In the genomic region with DNA sequence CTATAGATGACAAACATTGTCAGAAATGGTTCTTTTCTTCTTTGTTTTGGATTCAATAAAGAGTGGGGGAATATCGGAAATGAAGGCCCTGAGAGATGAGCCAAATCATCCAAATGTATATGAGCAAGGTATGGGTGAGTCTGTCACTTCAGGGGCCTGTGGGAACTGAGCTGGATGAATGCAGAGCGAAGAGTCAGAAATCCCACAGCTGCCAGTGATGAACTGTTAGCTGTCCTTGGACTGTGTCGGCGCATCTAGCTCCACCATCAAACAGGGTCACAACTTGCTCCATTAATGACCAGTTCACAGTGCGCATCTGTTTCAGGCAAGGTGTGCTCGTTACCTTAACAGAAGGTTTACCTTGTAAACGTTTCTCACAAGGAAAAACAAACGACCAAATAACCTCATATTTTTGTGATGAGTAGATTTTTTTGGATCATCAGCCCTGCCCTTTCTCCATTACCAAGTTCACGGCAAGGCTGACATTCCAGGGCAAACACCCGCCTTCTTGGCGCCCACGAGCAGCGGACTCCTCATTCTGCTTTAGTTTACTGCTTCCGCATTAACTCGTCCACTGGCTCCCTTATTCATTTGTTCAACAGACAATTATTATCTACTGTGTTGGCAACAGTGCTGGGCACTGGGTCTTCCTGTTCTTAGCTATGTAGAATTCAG, we compare ENCODE assay signal across 20 cellular contexts. TPM values are rescaled to one million over a fixed set of nuclear protein-coding genes. Genes with fewer than 3 reads are reported as not detected.
A peak's percentile ranks its signal among the peaks of the same experiment; 100 is the strongest.
DNase-seq lines count a peak whose midpoint lies in the region; ATAC-seq, FAIRE-seq and TF ChIP-seq lines count a peak whose summit lies in the region.
"Had no signal": no experiment of that assay in that cellular context is flagged by ENCODE, and none has a peak within 500 bp of the region (broad histone marks: within the 10 kb centered on the region; RNA-seq: fewer than 3 reads in every experiment).

No MANE protein-coding gene starts in this region.

- no peaks in the 10 kb centered on the region for H3K9me3 ChIP-seq in SK-N-SH
- no peaks in the 10 kb centered on the region for H3K9me3 ChIP-seq in astrocyte (ENCODE audit: insufficient read depth, low read depth, low read length)
- H3K9me3 ChIP-seq in muscle layer of duodenum (ENCODE audit: control insufficient read depth in 1 of 2, low read length in 2 of 2), result no peaks in the 10 kb centered on the region
- no peaks in the 10 kb centered on the region for H3K9me3 ChIP-seq in thoracic aorta

- TF ChIP-seq CTCF in SK-N-SH (IDR thresholded peaks at IDR 0.05) (no peak), astrocyte (IDR thresholded peaks at IDR 0.05; ENCODE audit: insufficient read depth, low read depth, low read length) (no peak), thoracic aorta (IDR thresholded peaks at IDR 0.05) (no peak)

- H3K9ac ChIP-seq in SK-N-SH (peak overlapping the region; percentile 64; the same call in 1 of the 2 replicates), astrocyte (ENCODE audit: low read length) (peak overlapping the region; percentile 84)

- no peak for TF ChIP-seq EP300 in SK-N-SH (IDR thresholded peaks at IDR 0.05; ENCODE audit: borderline replicate concordance in 1 of 2, low read depth in 1 of 2, low read length in 1 of 2)

- H3K27me3 ChIP-seq in SK-N-SH (ENCODE audit: insufficient read depth) (no peaks in the 10 kb centered on the region), astrocyte (ENCODE audit: insufficient read depth, low read length) (no peaks in the 10 kb centered on the region), muscle layer of duodenum (ENCODE audit: low read depth, low read length) (no peaks in the 10 kb centered on the region), thoracic aorta (replicated peaks; ENCODE audit: insufficient read depth) (no peaks in the 10 kb centered on the region)

- H3K36me3 ChIP-seq in SK-N-SH (replicated peaks in 1 of 2; ENCODE audit: control insufficient read depth in 1 of 2, insufficient read depth in 2 of 2, low read length in 1 of 2) (no peaks in the 10 kb centered on the region), astrocyte (ENCODE audit: insufficient read depth, low read length) (no peaks in the 10 kb centered on the region), muscle layer of duodenum (ENCODE audit: control insufficient read depth in 1 of 2, insufficient read depth in 2 of 2, low read length in 2 of 2) (peaks cover 0 to 4% of the 10 kb centered on the region in 2 donors), thoracic aorta (no peaks in the 10 kb centered on the region)

- H3K79me2 ChIP-seq in SK-N-SH (ENCODE audit: insufficient read depth) (no peaks in the 10 kb centered on the region), astrocyte (ENCODE audit: insufficient read depth, low read length) (no peaks in the 10 kb centered on the region)

- peaks cover 3 to 27% of the 10 kb centered on the region in 2 experiments for H3K4me1 ChIP-seq in SK-N-SH (ENCODE audit: control insufficient read depth in 1 of 2, insufficient read depth in 2 of 2, low read depth in 1 of 2, low read length in 1 of 2)
- H3K4me1 ChIP-seq in astrocyte (ENCODE audit: insufficient read depth, low read length), result peaks cover 33% of the 10 kb centered on the region
- H3K4me1 ChIP-seq in muscle layer of duodenum (ENCODE audit: control insufficient read depth in 1 of 2, insufficient read depth in 2 of 2, low read length in 2 of 2), result peaks cover 0 to 18% of the 10 kb centered on the region in 2 donors
- H3K4me1 ChIP-seq in thoracic aorta (ENCODE audit: control insufficient read depth in 1 of 2, low read depth in 2 of 2), result peaks cover 6 to 20% of the 10 kb centered on the region in 2 donors

- no peaks in the 10 kb centered on the region for H3K27me3 Mint-ChIP-seq in astrocyte (ENCODE audit: low read depth, unreplicated experiment)
- H3K27me3 Mint-ChIP-seq in natural killer cell treated with Interleukin-12 subunit alpha and Interleukin-12 subunit beta and Interleukin-15 and Interleukin-18, amount 100 ng/mL, for 72 hours, result peaks cover 0 to 6% of the 10 kb centered on the region in 2 donors

- H3K4me1 Mint-ChIP-seq in astrocyte (ENCODE audit: low read depth, unreplicated experiment), result peaks cover 30% of the 10 kb centered on the region
- H3K4me1 Mint-ChIP-seq in natural killer cell treated with Interleukin-12 subunit alpha and Interleukin-12 subunit beta and Interleukin-15 and Interleukin-18, amount 100 ng/mL, for 72 hours (ENCODE audit: low read depth in 2 of 2), result peaks cover 13 to 22% of the 10 kb centered on the region in 2 donors

- peak overlapping the region in 1 of 2 experiments; percentile 87; a peak in 2 of 4 replicates for H3K27ac ChIP-seq in SK-N-SH (ENCODE audit: low read depth in 2 of 2, low read length in 1 of 2)
- peak overlapping the region; percentile 94 for H3K27ac ChIP-seq in astrocyte (ENCODE audit: low read depth, low read length)
- peak overlapping the region; percentile 53 for H3K27ac ChIP-seq in muscle layer of duodenum (ENCODE audit: low read length)
- H3K27ac ChIP-seq in thoracic aorta, result peak overlapping the region; percentile 78 to 82
- H3K27ac ChIP-seq: 22Rv1, epithelial cell of prostate had no signal

- POLR2A ChIA-PET in SK-N-SH (lab: Yijun Ruan, JAX), result no interaction called here

- H4K20me1 ChIP-seq in SK-N-SH (ENCODE audit: insufficient read depth), result no peaks in the 10 kb centered on the region
- no peaks in the 10 kb centered on the region for H4K20me1 ChIP-seq in astrocyte (ENCODE audit: insufficient read depth, low read length)

- no peak for DNase-seq in SK-N-SH
- DNase-seq in astrocyte (ENCODE audit: low read depth), result peak; percentile 55
- no peak for DNase-seq in thoracic aorta (ENCODE audit: low spot score)
- DNase-seq in natural killer cell treated with Interleukin-12 subunit alpha and Interleukin-12 subunit beta and Interleukin-15 and Interleukin-18, amount 100 ng/mL, for 72 hours (ENCODE audit: low spot score), result no peak
- no peak for DNase-seq in stimulated activated CD4-positive, alpha-beta T cell treated with anti-CD3 and anti-CD28 coated beads, Interleukin-2, amount 100 ng/mL, for 24 hours
- DNase-seq: activated CD4-positive, alpha-beta T cell treated with anti-CD3 and anti-CD28 coated beads, Interleukin-2, amount 50 U/mL, for 4 hours; activated T-cell treated with anti-CD3 and anti-CD28 coated beads, Interleukin-2, amount 50 U/mL, for 72 hours; cortex of kidney; DMS53; naive B cell; NCI-H1436; NCI-H446; stimulated activated CD4-positive, alpha-beta T cell treated with anti-CD3 and anti-CD28 coated beads, Interleukin-4, amount 100 ng/mL, for 4 hours had no signal

- H3K9me2 ChIP-seq in SK-N-SH, result no peaks in the 10 kb centered on the region

- H3K4me3 ChIP-seq in SK-N-SH (ENCODE audit: low read depth in 2 of 2, low read length in 1 of 2) (no peak overlapping the region), astrocyte (ENCODE audit: insufficient read depth, low read depth, low read length) (no peak overlapping the region), muscle layer of duodenum (ENCODE audit: low read depth in 1 of 2, low read length in 2 of 2) (no peak overlapping the region), thoracic aorta (no peak overlapping the region)

- no peak for TF ChIP-seq RAD21 in SK-N-SH (IDR thresholded peaks at IDR 0.05; ENCODE audit: low read length)

- H3K36me3 Mint-ChIP-seq in astrocyte (ENCODE audit: low read depth, unreplicated experiment), result no peaks in the 10 kb centered on the region
- no peaks in the 10 kb centered on the region for H3K36me3 Mint-ChIP-seq in natural killer cell treated with Interleukin-12 subunit alpha and Interleukin-12 subunit beta and Interleukin-15 and Interleukin-18, amount 100 ng/mL, for 72 hours
- H3K36me3 Mint-ChIP-seq: CD14-positive monocyte, naive B cell had no signal

- H2AFZ ChIP-seq in SK-N-SH (ENCODE audit: low read depth), result peak overlapping the region; percentile 7; the same call in 1 of the 2 replicates
- no peak overlapping the region for H2AFZ ChIP-seq in astrocyte (ENCODE audit: low read depth, low read length)

- FAIRE-seq in astrocyte (lab: Jason Lieb, UNC), result no peak

- peaks cover 31% of the 10 kb centered on the region for H3F3A ChIP-seq in SK-N-SH (replicated peaks; ENCODE audit: insufficient read depth)

- WGBS in SK-N-SH (ENCODE audit: low lambda C conversion rate), result 89% methylated on average over 15 of the region's 15 CpGs

- no peak for ATAC-seq in SK-N-SH treated with all-trans-retinoic acid at 6 μM for 48 hours
- ATAC-seq in thoracic aorta (ENCODE audit: insufficient number of reproducible peaks, low FRiP score, low read depth), result no peak
- no peak for ATAC-seq in natural killer cell treated with Interleukin-12 subunit alpha and Interleukin-12 subunit beta and Interleukin-15 and Interleukin-18, amount 100 ng/mL, for 72 hours
- ATAC-seq in HG03565 (IDR thresholded peaks at IDR 0.05; ENCODE audit: unreplicated experiment), result no peak
- ATAC-seq: activated T-cell treated with anti-CD3 and anti-CD28 coated beads, Interleukin-2, amount 50 U/mL, for 72 hours had no signal

- no peaks in the 10 kb centered on the region for H3K9me3 Mint-ChIP-seq in astrocyte (ENCODE audit: unreplicated experiment)
- H3K9me3 Mint-ChIP-seq in natural killer cell treated with Interleukin-12 subunit alpha and Interleukin-12 subunit beta and Interleukin-15 and Interleukin-18, amount 100 ng/mL, for 72 hours, result no peaks in the 10 kb centered on the region
- H3K9me3 Mint-ChIP-seq: CD14-positive monocyte, naive B cell had no signal

- no peak overlapping the region for H3K4me3 Mint-ChIP-seq in astrocyte (ENCODE audit: unreplicated experiment)
- H3K4me3 Mint-ChIP-seq in natural killer cell treated with Interleukin-12 subunit alpha and Interleukin-12 subunit beta and Interleukin-15 and Interleukin-18, amount 100 ng/mL, for 72 hours, result no peak overlapping the region
- H3K4me3 Mint-ChIP-seq: activated T-cell treated with anti-CD3 and anti-CD28 coated beads, Interleukin-2, amount 50 U/mL, for 72 hours; CD14-positive monocyte; naive B cell had no signal

- H3K4me2 ChIP-seq in SK-N-SH (peak overlapping the region; percentile 45), astrocyte (ENCODE audit: low read length) (peak overlapping the region; percentile 81)

- peak overlapping the region; percentile 21 for H3K27ac Mint-ChIP-seq in astrocyte (ENCODE audit: unreplicated experiment)
- no peak overlapping the region for H3K27ac Mint-ChIP-seq in natural killer cell treated with Interleukin-12 subunit alpha and Interleukin-12 subunit beta and Interleukin-15 and Interleukin-18, amount 100 ng/mL, for 72 hours
- H3K27ac Mint-ChIP-seq: activated T-cell treated with anti-CD3 and anti-CD28 coated beads, Interleukin-2, amount 50 U/mL, for 72 hours; CD14-positive monocyte had no signal

- CTCF ChIA-PET in SK-N-SH (lab: Yijun Ruan, JAX), result interaction anchor here (0.9 to 6.1 kb wide), 4 partner anchors 11 to 328 kb away, joined by 3 to 43 read pairs (median 4); no protein-coding TSS in a partner anchor

RNA-seq across cellular contexts. Expression of gene CCN6, which starts 15.0 kb away (rescaled TPM):
- polyA plus RNA-seq in SK-N-SH (2012; rRNA removed), result not detected in 2 replicates
- polyA plus RNA-seq in SK-N-SH (2012; cell fraction: cytosol; rRNA removed), result not detected in 2 replicates
- polyA plus RNA-seq in SK-N-SH (2012; cell fraction: nucleus; rRNA removed), result not detected in 2 replicates
- not detected in 2 replicates for total RNA-seq in astrocyte
- not detected for total RNA-seq in thoracic aorta
- not detected for total RNA-seq in natural killer cell treated with Interleukin-12 subunit alpha and Interleukin-12 subunit beta and Interleukin-15 and Interleukin-18, amount 100 ng/mL, for 72 hours
- total RNA-seq: SK-MEL-5 had no signal
- polyA plus RNA-seq: CD14-positive monocyte had no signal

RNA-seq across cellular contexts. Expression of gene TUBE1, which starts 48.4 kb away (rescaled TPM):
- polyA plus RNA-seq in SK-N-SH (2012; rRNA removed), result 11.9 and 14.6 TPM in 2 replicates
- 9.9 and 10.9 TPM in 2 replicates for polyA plus RNA-seq in SK-N-SH (2012; cell fraction: cytosol; rRNA removed)
- polyA plus RNA-seq in SK-N-SH (2012; cell fraction: nucleus; rRNA removed), result 22.4 and 46.4 TPM in 2 replicates
- total RNA-seq in astrocyte, result 17.7 and 19.9 TPM in 2 replicates
- 10 to 100 TPM; 27.3 to 33.4 TPM for total RNA-seq in thoracic aorta
- total RNA-seq in natural killer cell treated with Interleukin-12 subunit alpha and Interleukin-12 subunit beta and Interleukin-15 and Interleukin-18, amount 100 ng/mL, for 72 hours, result 10 to 100 TPM; 26.4 to 28.4 TPM

RNA-seq across cellular contexts. Expression of gene FAM229B, which starts 48.5 kb away (rescaled TPM):
- 15.9 and 20.6 TPM in 2 replicates for polyA plus RNA-seq in SK-N-SH (2012; rRNA removed)
- polyA plus RNA-seq in SK-N-SH (2012; cell fraction: cytosol; rRNA removed), result 18.5 and 21.2 TPM in 2 replicates
- polyA plus RNA-seq in SK-N-SH (2012; cell fraction: nucleus; rRNA removed), result 6.7 and 7.1 TPM in 2 replicates
- total RNA-seq in astrocyte (31.8 and 34.8 TPM in 2 replicates), thoracic aorta (10 to 100 TPM; 11.3 to 23.7 TPM)
- total RNA-seq in natural killer cell treated with Interleukin-12 subunit alpha and Interleukin-12 subunit beta and Interleukin-15 and Interleukin-18, amount 100 ng/mL, for 72 hours, result 1 to 10 TPM; 2.7 to 5.3 TPM
